ENCODE assay signal across 1 cellular context in genomic region chr15:58877999-58878825, GRCh38.
TF ChIP-seq lines count a peak whose summit lies in the region.

No MANE protein-coding gene starts in this region.

TF ChIP-seq in HepG2, 621 proteins besides CTCF, POLR2A, EP300 and RAD21 (continued from another document):
- no peak for TF ChIP-seq BCL3 (CRISPR knock-in tag; IDR thresholded peaks at IDR 0.05)
